In the genomic region with DNA sequence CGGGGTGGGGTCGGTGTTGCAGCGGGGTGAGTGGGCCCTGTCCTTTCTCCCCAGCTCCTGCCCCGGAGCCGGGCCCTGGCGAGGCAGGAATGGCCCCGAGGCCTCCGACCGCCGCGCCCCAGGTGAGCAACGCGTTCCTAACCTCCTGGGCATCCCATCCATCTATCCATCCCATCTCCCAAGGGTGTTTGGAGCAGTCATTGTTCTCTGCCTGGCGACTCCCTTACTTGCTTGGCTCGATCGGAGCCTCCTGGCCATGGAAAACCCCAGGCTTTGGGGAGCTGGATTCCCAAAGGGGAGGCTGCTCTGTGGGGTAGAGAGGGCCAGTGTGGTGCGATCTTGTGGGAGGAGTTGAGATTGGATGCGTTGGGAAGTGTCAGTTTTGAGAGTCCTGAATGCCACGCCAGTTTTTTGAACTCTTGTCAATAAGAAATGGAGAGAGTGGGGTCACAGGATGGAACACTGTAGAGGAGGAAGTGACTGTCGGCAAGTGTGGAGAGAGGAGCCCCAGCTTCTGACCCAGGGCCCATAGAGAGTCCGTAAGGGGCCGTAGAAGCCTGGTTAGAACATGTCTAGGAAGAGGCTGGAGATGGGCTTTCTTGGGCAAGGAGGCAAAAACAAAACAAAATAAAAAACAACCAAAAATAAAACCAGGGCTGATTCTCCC, we compare ENCODE assay signal across 8 cellular contexts. TPM values are rescaled to one million over a fixed set of nuclear protein-coding genes. Genes with fewer than 3 reads are reported as not detected.
A peak's percentile ranks its signal among the peaks of the same experiment; 100 is the strongest.
DNase-seq lines count a peak whose midpoint lies in the region; ATAC-seq, FAIRE-seq and TF ChIP-seq lines count a peak whose summit lies in the region.

No MANE protein-coding gene starts in this region.

- no peaks in the 10 kb centered on the region for H3K36me3 ChIP-seq in CD8-positive, alpha-beta memory T cell (ENCODE audit: insufficient read depth, low read length)
- peaks cover 0 to 3% of the 10 kb centered on the region in 2 donors for H3K36me3 ChIP-seq in body of pancreas (replicated peaks in 1 of 2; ENCODE audit: insufficient read depth in 1 of 2, low read depth in 2 of 2)
- peaks cover 0 to 3% of the 10 kb centered on the region in 2 donors for H3K36me3 ChIP-seq in kidney (ENCODE audit: control insufficient read depth in 1 of 2, insufficient read depth in 2 of 2, low read length in 2 of 2)

- CTCF ChIA-PET in CD8-positive, alpha-beta memory T cell (lab: Charles Lee) = interaction anchor here (0.8 to 5.1 kb wide), 4 partner anchors 12 to 307 kb away, joined by 3 to 27 read pairs (median 6); no protein-coding TSS in a partner anchor
- CTCF ChIA-PET in HEK293T (lab: Yijun Ruan, JAX) = interaction anchor here (0.7 kb wide), 1 partner anchor 19 kb away, joined by 4 read pairs; no protein-coding TSS in a partner anchor

- intact Hi-C loops in body of pancreas (cut with DNase I) (no loop called here), kidney (cut with DNase I) (no loop called here)

- H3K36me3 Mint-ChIP-seq in CD8-positive, alpha-beta memory T cell = peaks cover 12 to 51% (median 23%) of the 10 kb centered on the region in 3 donors
- H3K36me3 Mint-ChIP-seq in stimulated activated effector memory CD8-positive, alpha-beta T cell treated with anti-CD3 and anti-CD28 coated beads, Interleukin-12 subunit alpha, Interleukin-12 subunit beta, amount 100 ng/mL, for 72 hours = peaks cover 58% of the 10 kb centered on the region

- peak overlapping the region in 1 of 2 donors; percentile 28 for H3K9ac ChIP-seq in kidney (ENCODE audit: low read length in 2 of 2)

- TF ChIP-seq CTCF in body of pancreas (IDR thresholded peaks at IDR 0.05) (no peak), kidney (IDR thresholded peaks at IDR 0.05; ENCODE audit: borderline replicate concordance, extremely low read depth, insufficient read depth) (no peak)

- peaks cover 13% of the 10 kb centered on the region for H3K4me1 ChIP-seq in CD8-positive, alpha-beta memory T cell (ENCODE audit: insufficient read depth, low read length)
- H3K4me1 ChIP-seq in body of pancreas (peaks cover 5% of the 10 kb centered on the region), kidney (ENCODE audit: control insufficient read depth in 1 of 2, insufficient read depth in 1 of 2, low read depth in 1 of 2, low read length in 2 of 2) (peaks cover 0 to 4% of the 10 kb centered on the region in 2 donors)

- peak overlapping the region; percentile 89 for H3K4me3 ChIP-seq in CD8-positive, alpha-beta memory T cell (ENCODE audit: low read length)
- H3K4me3 ChIP-seq in body of pancreas = peak overlapping the region; percentile 57 to 86
- peak overlapping the region; percentile 64 to 67 for H3K4me3 ChIP-seq in kidney (ENCODE audit: low read length in 2 of 2)

- peak overlapping the region; percentile 74 for H3K27ac ChIP-seq in CD8-positive, alpha-beta memory T cell (ENCODE audit: low read depth, low read length)
- H3K27ac ChIP-seq in body of pancreas (peak overlapping the region in 1 of 4 donors; percentile 32), kidney (ENCODE audit: low read depth in 2 of 2, low read length in 2 of 2) (no peak overlapping the region)

- H3K9me3 ChIP-seq in CD8-positive, alpha-beta memory T cell (ENCODE audit: low read length) = no peaks in the 10 kb centered on the region
- H3K9me3 ChIP-seq in body of pancreas = no peaks in the 10 kb centered on the region
- H3K9me3 ChIP-seq in kidney (ENCODE audit: control insufficient read depth in 1 of 2, low read length in 2 of 2) = no peaks in the 10 kb centered on the region

- FAIRE-seq in kidney (lab: Jason Lieb, UNC) = no peak

- H3K27ac Mint-ChIP-seq in CD8-positive, alpha-beta memory T cell = peak overlapping the region; percentile 93 to 100 (median 98)
- peak overlapping the region; percentile 99 for H3K27ac Mint-ChIP-seq in stimulated activated effector memory CD8-positive, alpha-beta T cell treated with anti-CD3 and anti-CD28 coated beads, Interleukin-12 subunit alpha, Interleukin-12 subunit beta, amount 100 ng/mL, for 72 hours

- no peaks in the 10 kb centered on the region for H3K27me3 Mint-ChIP-seq in CD8-positive, alpha-beta memory T cell

- no peaks in the 10 kb centered on the region for H3K9me3 Mint-ChIP-seq in CD8-positive, alpha-beta memory T cell
- peaks cover 3% of the 10 kb centered on the region for H3K9me3 Mint-ChIP-seq in stimulated activated effector memory CD8-positive, alpha-beta T cell treated with anti-CD3 and anti-CD28 coated beads, Interleukin-12 subunit alpha, Interleukin-12 subunit beta, amount 100 ng/mL, for 72 hours

- TF ChIP-seq POLR2A in body of pancreas (IDR thresholded peaks at IDR 0.05) = no peak

- peak overlapping the region; percentile 89 to 100 (median 98) for H3K4me3 Mint-ChIP-seq in CD8-positive, alpha-beta memory T cell
- H3K4me3 Mint-ChIP-seq in stimulated activated effector memory CD8-positive, alpha-beta T cell treated with anti-CD3 and anti-CD28 coated beads, Interleukin-12 subunit alpha, Interleukin-12 subunit beta, amount 100 ng/mL, for 72 hours = peak overlapping the region; percentile 98

- 13 to 16% methylated on average over 18 to 19 of the region's 22 CpGs for WGBS in body of pancreas, 2 donors

- ATAC-seq in GM21528 (IDR thresholded peaks at IDR 0.05; ENCODE audit: low FRiP score, unreplicated experiment) (peak; percentile 18), body of pancreas (peak; percentile 37)
- ATAC-seq in stimulated activated effector memory CD8-positive, alpha-beta T cell treated with anti-CD3 and anti-CD28 coated beads, Interleukin-12 subunit alpha, Interleukin-12 subunit beta, amount 100 ng/mL, for 72 hours = peak; percentile 56

- DNase-seq in CD8-positive, alpha-beta memory T cell = peak in 1 of 5 donors; percentile 44
- peak; percentile 13 for DNase-seq in NCI-H2227 treated with DMSO at 0.1 percent for 48 hours (lab: John Stamatoyannopoulos, UW)
- DNase-seq in body of pancreas = peak in 1 of 4 donors; percentile 16
- no peak for DNase-seq in kidney
- DNase-seq in stimulated activated effector memory CD8-positive, alpha-beta T cell treated with anti-CD3 and anti-CD28 coated beads, Interleukin-12 subunit alpha, Interleukin-12 subunit beta, amount 100 ng/mL, for 72 hours (ENCODE audit: low spot score in 2 of 2) = peak; percentile 13 to 58
- no peak for DNase-seq in NCI-H146 treated with DMSO at 0.1 percent for 48 hours (lab: John Stamatoyannopoulos, UW; ENCODE audit: unreplicated experiment)
- no peak for DNase-seq in HEK293T (ENCODE audit: extremely low spot score)

- POLR2A ChIA-PET in CD8-positive, alpha-beta memory T cell (lab: Charles Lee) = interaction anchor here (0.5 to 1.3 kb wide), 4 partner anchors 9 to 416 kb away, joined by 3 to 5 read pairs (median 4); no protein-coding TSS in a partner anchor
- POLR2A ChIA-PET in HEK293T (lab: Yijun Ruan, JAX) = interaction anchor here (0.9 to 1.2 kb wide), 2 partner anchors 10 to 50 kb away, joined by 3 read pairs; no protein-coding TSS in a partner anchor

- peaks cover 24 to 34% (median 33%) of the 10 kb centered on the region in 3 donors for H3K4me1 Mint-ChIP-seq in CD8-positive, alpha-beta memory T cell
- peaks cover 27% of the 10 kb centered on the region for H3K4me1 Mint-ChIP-seq in stimulated activated effector memory CD8-positive, alpha-beta T cell treated with anti-CD3 and anti-CD28 coated beads, Interleukin-12 subunit alpha, Interleukin-12 subunit beta, amount 100 ng/mL, for 72 hours

- H3K27me3 ChIP-seq in CD8-positive, alpha-beta memory T cell (ENCODE audit: insufficient read depth, low read length, poor library complexity, severe bottlenecking) = no peaks in the 10 kb centered on the region
- no peaks in the 10 kb centered on the region for H3K27me3 ChIP-seq in body of pancreas

TF ChIP-seq in HEK293T, 16 proteins besides CTCF, POLR2A, EP300 and RAD21:
- TF ChIP-seq FOXK2 (IDR thresholded peaks at IDR 0.05) (no peak), TARDBP (IDR thresholded peaks at IDR 0.05) (no peak), HDGF (IDR thresholded peaks at IDR 0.05; ENCODE audit: borderline replicate concordance) (no peak), SP1 (IDR thresholded peaks at IDR 0.05) (no peak), LEF1 (IDR thresholded peaks at IDR 0.05; ENCODE audit: borderline replicate concordance) (no peak), CTBP1 (IDR thresholded peaks at IDR 0.05; ENCODE audit: borderline replicate concordance) (no peak), BHLHE40 (IDR thresholded peaks at IDR 0.05; ENCODE audit: borderline replicate concordance) (no peak), ELF4 (IDR thresholded peaks at IDR 0.05) (no peak), L3MBTL2 (conservative IDR thresholded peaks at IDR 0.05) (no peak), ARNT (IDR thresholded peaks at IDR 0.05) (no peak), FOXA1 (IDR thresholded peaks at IDR 0.05) (no peak), FOXM1 (IDR thresholded peaks at IDR 0.05; ENCODE audit: borderline replicate concordance) (no peak), NFRKB (IDR thresholded peaks at IDR 0.05) (no peak), ZNF384 (IDR thresholded peaks at IDR 0.05) (no peak), SUZ12 (IDR thresholded peaks at IDR 0.05) (no peak)
- TF ChIP-seq, protein P1, sequence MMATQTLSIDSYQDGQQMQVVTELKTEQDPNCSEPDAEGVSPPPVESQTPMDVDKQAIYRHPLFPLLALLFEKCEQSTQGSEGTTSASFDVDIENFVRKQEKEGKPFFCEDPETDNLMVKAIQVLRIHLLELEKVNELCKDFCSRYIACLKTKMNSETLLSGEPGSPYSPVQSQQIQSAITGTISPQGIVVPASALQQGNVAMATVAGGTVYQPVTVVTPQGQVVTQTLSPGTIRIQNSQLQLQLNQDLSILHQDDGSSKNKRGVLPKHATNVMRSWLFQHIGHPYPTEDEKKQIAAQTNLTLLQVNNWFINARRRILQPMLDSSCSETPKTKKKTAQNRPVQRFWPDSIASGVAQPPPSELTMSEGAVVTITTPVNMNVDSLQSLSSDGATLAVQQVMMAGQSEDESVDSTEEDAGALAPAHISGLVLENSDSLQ (IDR thresholded peaks at IDR 0.05) = no peak

RNA-seq across cellular contexts. Expression of gene ZFP90, which starts 0.7 kb away (rescaled TPM):
- 10 to 100 TPM; 22.4 to 24.3 TPM for total RNA-seq in CD8-positive, alpha-beta memory T cell
- polyA plus RNA-seq in CD8-positive, alpha-beta memory T cell = 24.0 TPM
- total RNA-seq in body of pancreas = 10 to 100 TPM; 13.7 to 34.9 TPM
- total RNA-seq in kidney = 30.3 TPM
- polyA plus RNA-seq in kidney (ENCODE audit: insufficient read depth, low read depth, low replicate concordance) = 10.9 TPM

Comparison
In these comparisons a context has a peak if more than half of its experiments do, and no peak if none do; other contexts are left out.
1. DNase-seq: peak in NCI-H2227 treated with DMSO at 0.1 percent for 48 hours (single experiment) and stimulated activated effector memory CD8-positive, alpha-beta T cell treated with anti-CD3 and anti-CD28 coated beads, Interleukin-12 subunit alpha, Interleukin-12 subunit beta, amount 100 ng/mL, for 72 hours (2 of 2); none in kidney (single experiment), NCI-H146 treated with DMSO at 0.1 percent for 48 hours (single experiment) and HEK293T (single experiment).
2. Peak in every context shown above with its lines, with median percentiles within 50 percentile points of each other: H3K4me3 ChIP-seq and ATAC-seq.